In genomic region chr19:12194827-12195500, GRCh38 we compare ENCODE assay signal across 8 cellular contexts. TPM values are rescaled to one million over a fixed set of nuclear protein-coding genes. Genes with fewer than 3 reads are reported as not detected.
A peak's percentile ranks its signal among the peaks of the same experiment; 100 is the strongest.
DNase-seq lines count a peak whose midpoint lies in the region; ATAC-seq and TF ChIP-seq lines count a peak whose summit lies in the region.

No MANE protein-coding gene starts in this region.

- DNase-seq in NCI-H2171 (lab: John Stamatoyannopoulos, UW) (peak; percentile 39), fibroblast of mammary gland (ENCODE audit: low read depth) (peak; percentile 52), NCI-H1436 treated with DMSO at 0.1 percent for 48 hours (lab: John Stamatoyannopoulos, UW) (no peak), NCI-H510A (lab: John Stamatoyannopoulos, UW) (no peak), NCI-H1694 treated with DMSO at 0.1 percent for 48 hours (lab: John Stamatoyannopoulos, UW) (no peak)
- peak; percentile 11 to 30 for DNase-seq in activated T-helper 1 cell treated with anti-CD3 and anti-CD28 coated beads, Interleukin-2, amount 50 U/mL, for 16 hours (ENCODE audit: low read depth in 1 of 2, low spot score in 1 of 2)
- peak; percentile 91 for DNase-seq in natural killer cell treated with Interleukin-12 subunit alpha and Interleukin-12 subunit beta and Interleukin-15 and Interleukin-18, amount 100 ng/mL, for 72 hours (ENCODE audit: low spot score)

- peaks cover 31% of the 10 kb centered on the region for H3K36me3 Mint-ChIP-seq in natural killer cell treated with Interleukin-12 subunit alpha and Interleukin-12 subunit beta and Interleukin-15 and Interleukin-18, amount 100 ng/mL, for 72 hours
- peaks cover 55% of the 10 kb centered on the region for H3K36me3 Mint-ChIP-seq in stimulated activated memory B cell treated with anti-CD40 and anti-IgM and Interleukin-4, amounts not matched to agents 10 μg/mL and 1 μg/mL and 100 μg/mL, for 72 hours

- peaks cover 6% of the 10 kb centered on the region for H3K9me3 Mint-ChIP-seq in natural killer cell treated with Interleukin-12 subunit alpha and Interleukin-12 subunit beta and Interleukin-15 and Interleukin-18, amount 100 ng/mL, for 72 hours
- H3K9me3 Mint-ChIP-seq in stimulated activated memory B cell treated with anti-CD40 and anti-IgM and Interleukin-4, amounts not matched to agents 10 μg/mL and 1 μg/mL and 100 μg/mL, for 72 hours = peaks cover 11% of the 10 kb centered on the region

- peak overlapping the region; percentile 53 to 87 for H3K27ac Mint-ChIP-seq in natural killer cell treated with Interleukin-12 subunit alpha and Interleukin-12 subunit beta and Interleukin-15 and Interleukin-18, amount 100 ng/mL, for 72 hours
- H3K27ac Mint-ChIP-seq in stimulated activated memory B cell treated with anti-CD40 and anti-IgM and Interleukin-4, amounts not matched to agents 10 μg/mL and 1 μg/mL and 100 μg/mL, for 72 hours = peak overlapping the region; percentile 86

- no peak for TF ChIP-seq CTCF in fibroblast of mammary gland (conservative IDR thresholded peaks at IDR 0.05; ENCODE audit: control insufficient read depth, insufficient read depth, low read depth, low read length)

- H3K27me3 Mint-ChIP-seq in natural killer cell treated with Interleukin-12 subunit alpha and Interleukin-12 subunit beta and Interleukin-15 and Interleukin-18, amount 100 ng/mL, for 72 hours = no peaks in the 10 kb centered on the region
- no peaks in the 10 kb centered on the region for H3K27me3 Mint-ChIP-seq in stimulated activated memory B cell treated with anti-CD40 and anti-IgM and Interleukin-4, amounts not matched to agents 10 μg/mL and 1 μg/mL and 100 μg/mL, for 72 hours

- peak overlapping the region; percentile 86 for H3K4me3 Mint-ChIP-seq in natural killer cell treated with Interleukin-12 subunit alpha and Interleukin-12 subunit beta and Interleukin-15 and Interleukin-18, amount 100 ng/mL, for 72 hours
- peak overlapping the region; percentile 81 for H3K4me3 Mint-ChIP-seq in stimulated activated memory B cell treated with anti-CD40 and anti-IgM and Interleukin-4, amounts not matched to agents 10 μg/mL and 1 μg/mL and 100 μg/mL, for 72 hours

- peak; percentile 96 to 99 for ATAC-seq in natural killer cell treated with Interleukin-12 subunit alpha and Interleukin-12 subunit beta and Interleukin-15 and Interleukin-18, amount 100 ng/mL, for 72 hours
- ATAC-seq in stimulated activated memory B cell treated with anti-CD40 and anti-IgM and Interleukin-4, amounts not matched to agents 10 μg/mL and 1 μg/mL and 100 μg/mL, for 72 hours = peak; percentile 96

- peaks cover 5 to 27% of the 10 kb centered on the region in 2 donors for H3K4me1 Mint-ChIP-seq in natural killer cell treated with Interleukin-12 subunit alpha and Interleukin-12 subunit beta and Interleukin-15 and Interleukin-18, amount 100 ng/mL, for 72 hours (ENCODE audit: low read depth in 2 of 2)
- peaks cover 7% of the 10 kb centered on the region for H3K4me1 Mint-ChIP-seq in stimulated activated memory B cell treated with anti-CD40 and anti-IgM and Interleukin-4, amounts not matched to agents 10 μg/mL and 1 μg/mL and 100 μg/mL, for 72 hours

- H3K4me3 ChIP-seq in fibroblast of mammary gland (ENCODE audit: control insufficient read depth, low read depth, low read length) = peak overlapping the region; percentile 33

RNA-seq across cellular contexts. Expression of gene ZNF136, which starts 32.1 kb away (rescaled TPM):
- total RNA-seq in natural killer cell treated with Interleukin-12 subunit alpha and Interleukin-12 subunit beta and Interleukin-15 and Interleukin-18, amount 100 ng/mL, for 72 hours = 10 to 100 TPM; 12.1 to 20.9 TPM

RNA-seq across cellular contexts. Expression of gene ZNF625, which starts 38.4 kb away (rescaled TPM):
- total RNA-seq in natural killer cell treated with Interleukin-12 subunit alpha and Interleukin-12 subunit beta and Interleukin-15 and Interleukin-18, amount 100 ng/mL, for 72 hours = 1 to 10 TPM; 5.1 to 7.8 TPM

RNA-seq across cellular contexts. Expression of gene ZNF20, which starts 54.8 kb away (rescaled TPM):
- total RNA-seq in natural killer cell treated with Interleukin-12 subunit alpha and Interleukin-12 subunit beta and Interleukin-15 and Interleukin-18, amount 100 ng/mL, for 72 hours = 1 to 10 TPM; 2.7 to 4.4 TPM

Comparison
In these comparisons a context has a peak if more than half of its experiments do, and no peak if none do; other contexts are left out.
1. DNase-seq: peak in NCI-H2171 (single experiment), activated T-helper 1 cell treated with anti-CD3 and anti-CD28 coated beads, Interleukin-2, amount 50 U/mL, for 16 hours (2 of 2), fibroblast of mammary gland (single experiment) and natural killer cell treated with Interleukin-12 subunit alpha and Interleukin-12 subunit beta and Interleukin-15 and Interleukin-18, amount 100 ng/mL, for 72 hours (single experiment); none in NCI-H1436 treated with DMSO at 0.1 percent for 48 hours (single experiment), NCI-H510A (single experiment) and NCI-H1694 treated with DMSO at 0.1 percent for 48 hours (single experiment).